ENCODE assay signal across 21 cellular contexts in the genomic region with DNA sequence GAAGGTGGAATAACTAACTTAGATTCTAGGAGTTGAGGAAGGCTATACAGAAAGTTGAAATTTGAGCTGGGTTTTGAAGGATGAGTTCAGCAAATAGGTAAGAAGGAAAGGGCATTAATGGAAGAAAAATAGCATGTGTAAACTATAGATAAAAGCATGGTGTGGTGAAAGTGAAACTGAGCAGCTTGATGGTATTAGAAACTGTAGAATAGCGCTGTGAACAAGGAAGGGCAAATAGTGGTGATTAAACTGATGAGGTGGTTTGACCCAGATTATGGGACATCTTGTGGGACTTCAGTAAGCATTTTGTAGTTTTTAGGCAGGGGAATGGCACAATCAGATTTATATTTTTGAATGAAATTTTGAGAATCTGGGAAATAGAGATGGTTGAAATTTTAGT.
"Had no signal": no experiment of that assay in that cellular context is flagged by ENCODE, and none has a peak within 500 bp of the region (broad histone marks: within the 10 kb centered on the region; RNA-seq: fewer than 3 reads in every experiment).

No MANE protein-coding gene starts in this region.

- H3K36me3 ChIP-seq: pancreas, thyroid gland had no signal

- H3K27ac Mint-ChIP-seq: naive B cell; nephron; progenitor cell of endocrine pancreas; stimulated activated effector memory CD8-positive, alpha-beta T cell treated with anti-CD3 and anti-CD28 coated beads, Interleukin-12 subunit alpha, Interleukin-12 subunit beta, amount 100 ng/mL, for 72 hours; type B pancreatic cell had no signal

- H3K4me1 Mint-ChIP-seq: naive B cell; nephron; stimulated activated effector memory CD8-positive, alpha-beta T cell treated with anti-CD3 and anti-CD28 coated beads, Interleukin-12 subunit alpha, Interleukin-12 subunit beta, amount 100 ng/mL, for 72 hours had no signal

- H3K27me3 Mint-ChIP-seq: naive B cell, progenitor cell of endocrine pancreas, type B pancreatic cell had no signal

- H3K27me3 ChIP-seq: heart left ventricle, pancreas, suprapubic skin, thyroid gland had no signal

- H3K9me3 ChIP-seq: heart left ventricle, pancreas, suprapubic skin, thyroid gland had no signal

- H3K4me3 ChIP-seq: heart left ventricle, pancreas, suprapubic skin, thyroid gland had no signal

- H3K36me3 Mint-ChIP-seq: stimulated activated effector memory CD8-positive, alpha-beta T cell treated with anti-CD3 and anti-CD28 coated beads, Interleukin-12 subunit alpha, Interleukin-12 subunit beta, amount 100 ng/mL, for 72 hours; type B pancreatic cell had no signal

- FAIRE-seq: endothelial cell of umbilical vein, frontal cortex, pancreas, urothelium cell line had no signal

- DNase-seq: effector memory CD4-positive, alpha-beta T cell; heart left ventricle; hippocampal formation; kidney glomerular epithelial cell; mesendoderm; naive B cell; occipital lobe; pancreas; right cardiac atrium; stimulated activated CD4-positive, alpha-beta T cell treated with anti-CD3 and anti-CD28 coated beads, Interleukin-4, amount 100 ng/mL, for 1 hour; stimulated activated CD8-positive, alpha-beta memory T cell treated with anti-CD3 and anti-CD28 coated beads, Interleukin-4, amount 100 ng/mL, for 48 hours; stimulated activated naive CD8-positive, alpha-beta T cell treated with anti-CD3 and anti-CD28 coated beads, Interleukin-15, Interleukin-2, amounts not matched to agents 100 U/mL and 50 U/mL, for 24 hours; thyroid gland had no signal

- H3K4me3 Mint-ChIP-seq: naive B cell; nephron; stimulated activated effector memory CD8-positive, alpha-beta T cell treated with anti-CD3 and anti-CD28 coated beads, Interleukin-12 subunit alpha, Interleukin-12 subunit beta, amount 100 ng/mL, for 72 hours; type B pancreatic cell had no signal

- H3K27ac ChIP-seq: heart left ventricle, pancreas, suprapubic skin, thyroid gland had no signal

- H3K4me1 ChIP-seq: heart left ventricle, pancreas, suprapubic skin, thyroid gland had no signal

- H3K9me3 Mint-ChIP-seq: nephron; stimulated activated effector memory CD8-positive, alpha-beta T cell treated with anti-CD3 and anti-CD28 coated beads, Interleukin-12 subunit alpha, Interleukin-12 subunit beta, amount 100 ng/mL, for 72 hours; type B pancreatic cell had no signal
